In genomic region chr2:216121255-216121654, GRCh38 we compare ENCODE assay signal across 24 cellular contexts. TPM values are rescaled to one million over a fixed set of nuclear protein-coding genes. Genes with fewer than 3 reads are reported as not detected.
DNase-seq lines count a peak whose midpoint lies in the region; ATAC-seq and TF ChIP-seq lines count a peak whose summit lies in the region.
"Had no signal": no experiment of that assay in that cellular context is flagged by ENCODE, and none has a peak within 500 bp of the region (broad histone marks: within the 10 kb centered on the region; RNA-seq: fewer than 3 reads in every experiment).

No MANE protein-coding gene starts in this region.

- H3K4me3 ChIP-seq in Caco-2 (ENCODE audit: low read depth, low read length): no peak overlapping the region
- H3K4me3 ChIP-seq in naive thymus-derived CD4-positive, alpha-beta T cell (ENCODE audit: low read length): no peak overlapping the region
- no peak overlapping the region for H3K4me3 ChIP-seq in upper lobe of right lung
- H3K4me3 ChIP-seq: lower lobe of right lung had no signal

- POLR2A ChIA-PET in activated CD4-positive, alpha-beta T cell treated with anti-CD3 and anti-CD28 coated beads for 36 hours (lab: Charles Lee): interaction anchor here (0.8 kb wide), 1 partner anchor 8 kb away, joined by 3 read pairs; no protein-coding TSS in a partner anchor
- POLR2A ChIA-PET in Caco-2 (lab: Charles Lee): no interaction called here
- POLR2A ChIA-PET in naive thymus-derived CD4-positive, alpha-beta T cell (lab: Charles Lee): interaction anchor here (1.8 kb wide), 1 partner anchor 11 kb away, joined by 13 read pairs; the partner anchor contains the start of gene XRCC5

- H3K4me1 ChIP-seq in Caco-2 (no peaks in the 10 kb centered on the region), upper lobe of right lung (peaks cover 9% of the 10 kb centered on the region)
- peaks cover 6 to 37% of the 10 kb centered on the region in 2 donors for H3K4me1 ChIP-seq in naive thymus-derived CD4-positive, alpha-beta T cell (ENCODE audit: control insufficient read depth in 2 of 2, insufficient read depth in 2 of 2, low read length in 2 of 2)
- H3K4me1 ChIP-seq: lower lobe of right lung had no signal

- peak overlapping the region; percentile 35 for H3K27ac ChIP-seq in naive thymus-derived CD4-positive, alpha-beta T cell (ENCODE audit: low read depth, low read length)
- H3K27ac ChIP-seq in upper lobe of right lung: no peak overlapping the region
- H3K27ac ChIP-seq: HL-60, lower lobe of right lung, WERI-Rb-1 had no signal

- no peaks in the 10 kb centered on the region for H3K27me3 ChIP-seq in Caco-2 (replicated peaks; ENCODE audit: control insufficient read depth, insufficient read depth, low read length)
- no peaks in the 10 kb centered on the region for H3K27me3 ChIP-seq in naive thymus-derived CD4-positive, alpha-beta T cell (ENCODE audit: control insufficient read depth in 2 of 2, insufficient read depth in 2 of 2, low read length in 2 of 2)
- H3K27me3 ChIP-seq in upper lobe of right lung: no peaks in the 10 kb centered on the region

- ATAC-seq in activated CD4-positive, alpha-beta T cell treated with anti-CD3 and anti-CD28 coated beads for 36 hours: no peak
- no peak for ATAC-seq in naive thymus-derived CD4-positive, alpha-beta T cell
- ATAC-seq in upper lobe of right lung: no peak
- ATAC-seq: esophagus mucosa, lower lobe of right lung, PC-3 had no signal

- TF ChIP-seq CTCF in Caco-2 (IDR thresholded peaks at IDR 0.05; ENCODE audit: insufficient read depth in 1 of 2, low read depth in 1 of 2, low read length in 1 of 2, severe bottlenecking in 1 of 2, unreplicated experiment in 1 of 2) (no peak), upper lobe of right lung (IDR thresholded peaks at IDR 0.05) (no peak)

- DNase-seq in activated CD4-positive, alpha-beta T cell treated with anti-CD3 and anti-CD28 coated beads for 36 hours: no peak
- DNase-seq in activated CD4-positive, alpha-beta T cell treated with anti-CD3 and anti-CD28 coated beads for 48 hours: no peak
- no peak for DNase-seq in Caco-2
- no peak for DNase-seq in activated T-helper 1 cell treated with anti-CD3 and anti-CD28 coated beads, Interleukin-12 subunit alpha, Interleukin-12 subunit beta, Interleukin-2, Interleukin-4 antibody, amounts not matched to agents 30 ng/mL and 10 ng/mL and 1 ng/mL, durations not matched to agents 14 hours and 24 hours and 36 hours (ENCODE audit: low spot score)
- DNase-seq in naive thymus-derived CD4-positive, alpha-beta T cell: no peak
- no peak for DNase-seq in upper lobe of right lung
- no peak for DNase-seq in HCEC 1CT
- no peak for DNase-seq in NCI-H2081 (lab: John Stamatoyannopoulos, UW)
- DNase-seq: activated gamma-delta T cell; cerebellar nuclear complex; effector CD4-positive, alpha-beta T cell; kidney; lower lobe of right lung; MM.1S; NCI-H187; NCI-H226; NCI-H82; occipital lobe; PC-3; SIG-M5; stimulated activated CD4-positive, alpha-beta T cell treated with anti-CD3 and anti-CD28 coated beads, Interleukin-4, amount 100 ng/mL, for 24 hours; WERI-Rb-1 had no signal

- peaks cover 82% of the 10 kb centered on the region for H3K4me1 Mint-ChIP-seq in activated CD4-positive, alpha-beta T cell treated with anti-CD3 and anti-CD28 coated beads for 36 hours
- H3K4me1 Mint-ChIP-seq in Caco-2 (ENCODE audit: low read depth, unreplicated experiment): no peaks in the 10 kb centered on the region
- peaks cover 70% of the 10 kb centered on the region for H3K4me1 Mint-ChIP-seq in activated T-helper 1 cell treated with anti-CD3 and anti-CD28 coated beads, Interleukin-12 subunit alpha, Interleukin-12 subunit beta, Interleukin-2, Interleukin-4 antibody, amounts not matched to agents 30 ng/mL and 10 ng/mL and 1 ng/mL, durations not matched to agents 14 hours and 24 hours and 36 hours (ENCODE audit: low read depth)
- H3K4me1 Mint-ChIP-seq in naive thymus-derived CD4-positive, alpha-beta T cell: peaks cover 46 to 92% (median 76%) of the 10 kb centered on the region in 7 donors

- H3K36me3 Mint-ChIP-seq in activated CD4-positive, alpha-beta T cell treated with anti-CD3 and anti-CD28 coated beads for 36 hours (ENCODE audit: low read depth): peaks cover 87% of the 10 kb centered on the region
- H3K36me3 Mint-ChIP-seq in Caco-2 (ENCODE audit: insufficient read depth, unreplicated experiment): peaks cover 91% of the 10 kb centered on the region
- H3K36me3 Mint-ChIP-seq in activated T-helper 1 cell treated with anti-CD3 and anti-CD28 coated beads, Interleukin-12 subunit alpha, Interleukin-12 subunit beta, Interleukin-2, Interleukin-4 antibody, amounts not matched to agents 30 ng/mL and 10 ng/mL and 1 ng/mL, durations not matched to agents 14 hours and 24 hours and 36 hours (ENCODE audit: low read depth): peaks cover 77% of the 10 kb centered on the region
- peaks cover 17 to 74% (median 59%) of the 10 kb centered on the region in 5 donors for H3K36me3 Mint-ChIP-seq in naive thymus-derived CD4-positive, alpha-beta T cell

- BruUV-seq in Caco-2 (replicated peaks; lab: Mats Ljungman, UMichigan): no TSS peak

- H3K4me3 Mint-ChIP-seq in activated CD4-positive, alpha-beta T cell treated with anti-CD3 and anti-CD28 coated beads for 36 hours: peak overlapping the region; percentile 12
- no peak overlapping the region for H3K4me3 Mint-ChIP-seq in Caco-2 (ENCODE audit: unreplicated experiment)
- H3K4me3 Mint-ChIP-seq in activated T-helper 1 cell treated with anti-CD3 and anti-CD28 coated beads, Interleukin-12 subunit alpha, Interleukin-12 subunit beta, Interleukin-2, Interleukin-4 antibody, amounts not matched to agents 30 ng/mL and 10 ng/mL and 1 ng/mL, durations not matched to agents 14 hours and 24 hours and 36 hours: peak overlapping the region; percentile 59
- peak overlapping the region in 5 of 10 donors; percentile 17 to 99 (median 52) for H3K4me3 Mint-ChIP-seq in naive thymus-derived CD4-positive, alpha-beta T cell

- no peaks in the 10 kb centered on the region for H3K27me3 Mint-ChIP-seq in activated CD4-positive, alpha-beta T cell treated with anti-CD3 and anti-CD28 coated beads for 36 hours
- H3K27me3 Mint-ChIP-seq in Caco-2 (ENCODE audit: insufficient read depth, unreplicated experiment): no peaks in the 10 kb centered on the region
- no peaks in the 10 kb centered on the region for H3K27me3 Mint-ChIP-seq in activated T-helper 1 cell treated with anti-CD3 and anti-CD28 coated beads, Interleukin-12 subunit alpha, Interleukin-12 subunit beta, Interleukin-2, Interleukin-4 antibody, amounts not matched to agents 30 ng/mL and 10 ng/mL and 1 ng/mL, durations not matched to agents 14 hours and 24 hours and 36 hours (ENCODE audit: insufficient read depth)
- H3K27me3 Mint-ChIP-seq in naive thymus-derived CD4-positive, alpha-beta T cell: no peaks in the 10 kb centered on the region

- peaks cover 9% of the 10 kb centered on the region for H3K36me3 ChIP-seq in Caco-2 (ENCODE audit: control insufficient read depth, insufficient read depth, low read length)
- H3K36me3 ChIP-seq in naive thymus-derived CD4-positive, alpha-beta T cell (ENCODE audit: control insufficient read depth in 2 of 3, insufficient read depth in 3 of 3, low read length in 3 of 3): peaks cover 49 to 83% (median 65%) of the 10 kb centered on the region in 3 experiments
- peaks cover 100% of the 10 kb centered on the region for H3K36me3 ChIP-seq in upper lobe of right lung

- intact Hi-C loops in activated CD4-positive, alpha-beta T cell treated with anti-CD3 and anti-CD28 coated beads for 36 hours (cut with DNase I, micrococcal nuclease): loop anchor here in 1 of 2 experiments (2.0 kb wide), 1 partner anchor 74 kb away; no protein-coding TSS in a partner anchor
- intact Hi-C loops in Caco-2 (cut with micrococcal nuclease; ENCODE audit: unreplicated experiment) (no loop called here), upper lobe of right lung (cut with DNase I) (no loop called here)
- intact Hi-C loops in activated T-helper 1 cell treated with anti-CD3 and anti-CD28 coated beads, Interleukin-12 subunit alpha, Interleukin-12 subunit beta, Interleukin-2, Interleukin-4 antibody, amounts not matched to agents 30 ng/mL and 10 ng/mL and 1 ng/mL, durations not matched to agents 14 hours and 24 hours and 36 hours (cut with micrococcal nuclease): loop anchor here (2.0 kb wide), 1 partner anchor 1102 kb away; no protein-coding TSS in a partner anchor
- intact Hi-C loops in naive thymus-derived CD4-positive, alpha-beta T cell (cut with micrococcal nuclease): no loop called here

- H3K9me3 Mint-ChIP-seq in activated CD4-positive, alpha-beta T cell treated with anti-CD3 and anti-CD28 coated beads for 36 hours (ENCODE audit: low read depth): no peaks in the 10 kb centered on the region
- no peaks in the 10 kb centered on the region for H3K9me3 Mint-ChIP-seq in Caco-2 (ENCODE audit: unreplicated experiment)
- H3K9me3 Mint-ChIP-seq in activated T-helper 1 cell treated with anti-CD3 and anti-CD28 coated beads, Interleukin-12 subunit alpha, Interleukin-12 subunit beta, Interleukin-2, Interleukin-4 antibody, amounts not matched to agents 30 ng/mL and 10 ng/mL and 1 ng/mL, durations not matched to agents 14 hours and 24 hours and 36 hours: no peaks in the 10 kb centered on the region
- H3K9me3 Mint-ChIP-seq in naive thymus-derived CD4-positive, alpha-beta T cell: no peaks in the 10 kb centered on the region

- H3K9me3 ChIP-seq in Caco-2 (no peaks in the 10 kb centered on the region), upper lobe of right lung (no peaks in the 10 kb centered on the region)
- H3K9me3 ChIP-seq in naive thymus-derived CD4-positive, alpha-beta T cell (ENCODE audit: control insufficient read depth in 2 of 3, low read length in 3 of 3): no peaks in the 10 kb centered on the region
- H3K9me3 ChIP-seq: lower lobe of right lung had no signal

- H3K27ac Mint-ChIP-seq in activated CD4-positive, alpha-beta T cell treated with anti-CD3 and anti-CD28 coated beads for 36 hours: peak overlapping the region; percentile 98
- H3K27ac Mint-ChIP-seq in Caco-2 (ENCODE audit: unreplicated experiment): peak overlapping the region; percentile 19
- peak overlapping the region; percentile 95 for H3K27ac Mint-ChIP-seq in activated T-helper 1 cell treated with anti-CD3 and anti-CD28 coated beads, Interleukin-12 subunit alpha, Interleukin-12 subunit beta, Interleukin-2, Interleukin-4 antibody, amounts not matched to agents 30 ng/mL and 10 ng/mL and 1 ng/mL, durations not matched to agents 14 hours and 24 hours and 36 hours
- peak overlapping the region in 8 of 9 donors; percentile 60 to 86 (median 77) for H3K27ac Mint-ChIP-seq in naive thymus-derived CD4-positive, alpha-beta T cell

- CTCF ChIA-PET in activated CD4-positive, alpha-beta T cell treated with anti-CD3 and anti-CD28 coated beads for 36 hours (lab: Charles Lee): interaction anchor here (0.9 to 5.8 kb wide), 3 partner anchors 9 to 281 kb away, joined by 3 to 50 read pairs (median 3); partner anchors contain the start of gene XRCC5
- CTCF ChIA-PET in Caco-2 (lab: Charles Lee): no interaction called here
- CTCF ChIA-PET in naive thymus-derived CD4-positive, alpha-beta T cell (lab: Charles Lee): no interaction called here

RNA-seq across cellular contexts. Expression of gene XRCC5, which starts 12.1 kb away (rescaled TPM):
- total RNA-seq in activated CD4-positive, alpha-beta T cell treated with anti-CD3 and anti-CD28 coated beads for 36 hours: 100 to 1,000 TPM; 395 to 536 TPM
- total RNA-seq in Caco-2 (2022): 319 and 333 TPM in 2 replicates
- 430 and 484 TPM in 2 replicates for total RNA-seq in activated T-helper 1 cell treated with anti-CD3 and anti-CD28 coated beads, Interleukin-12 subunit alpha, Interleukin-12 subunit beta, Interleukin-2, Interleukin-4 antibody, amounts not matched to agents 30 ng/mL and 10 ng/mL and 1 ng/mL, durations not matched to agents 14 hours and 24 hours and 36 hours
- total RNA-seq in naive thymus-derived CD4-positive, alpha-beta T cell: 100 to 1,000 TPM; 168 to 347 (median 228) TPM
- 100 to 1,000 TPM; 297 to 316 TPM for polyA plus RNA-seq in naive thymus-derived CD4-positive, alpha-beta T cell
- 178 TPM for total RNA-seq in upper lobe of right lung

RNA-seq across cellular contexts. Expression of gene TMEM169, which starts 39.5 kb away (rescaled TPM):
- 1 to 10 TPM; 1.6 to 1.8 TPM for total RNA-seq in activated CD4-positive, alpha-beta T cell treated with anti-CD3 and anti-CD28 coated beads for 36 hours
- 1.1 and 1.3 TPM in 2 replicates for total RNA-seq in Caco-2 (2022)
- 0.93 and 2.2 TPM in 2 replicates for total RNA-seq in activated T-helper 1 cell treated with anti-CD3 and anti-CD28 coated beads, Interleukin-12 subunit alpha, Interleukin-12 subunit beta, Interleukin-2, Interleukin-4 antibody, amounts not matched to agents 30 ng/mL and 10 ng/mL and 1 ng/mL, durations not matched to agents 14 hours and 24 hours and 36 hours
- total RNA-seq in naive thymus-derived CD4-positive, alpha-beta T cell: 1 to 10 TPM; 2.0 to 5.1 (median 2.6) TPM
- polyA plus RNA-seq in naive thymus-derived CD4-positive, alpha-beta T cell: 1 to 10 TPM; 3.7 to 4.3 TPM
- 1.4 TPM for total RNA-seq in upper lobe of right lung
- total RNA-seq: PC-3 had no signal

RNA-seq across cellular contexts. Expression of gene PECR, which starts 39.6 kb away (rescaled TPM):
- total RNA-seq in activated CD4-positive, alpha-beta T cell treated with anti-CD3 and anti-CD28 coated beads for 36 hours: 10 to 100 TPM; 17.0 to 20.8 TPM
- total RNA-seq in Caco-2 (2022) (29.1 and 42.0 TPM in 2 replicates), upper lobe of right lung (18.9 TPM)
- 14.0 and 17.6 TPM in 2 replicates for total RNA-seq in activated T-helper 1 cell treated with anti-CD3 and anti-CD28 coated beads, Interleukin-12 subunit alpha, Interleukin-12 subunit beta, Interleukin-2, Interleukin-4 antibody, amounts not matched to agents 30 ng/mL and 10 ng/mL and 1 ng/mL, durations not matched to agents 14 hours and 24 hours and 36 hours
- 10 to 100 TPM; 15.7 to 29.9 (median 20.6) TPM for total RNA-seq in naive thymus-derived CD4-positive, alpha-beta T cell
- 10 to 100 TPM; 31.9 to 34.4 TPM for polyA plus RNA-seq in naive thymus-derived CD4-positive, alpha-beta T cell

Comparison
In these comparisons a context has a peak if more than half of its experiments do, and no peak if none do; other contexts are left out.
1. H3K27ac Mint-ChIP-seq: peak in every context shown above with its lines; median percentile 98 in activated CD4-positive, alpha-beta T cell treated with anti-CD3 and anti-CD28 coated beads for 36 hours; 95 in activated T-helper 1 cell treated with anti-CD3 and anti-CD28 coated beads, Interleukin-12 subunit alpha, Interleukin-12 subunit beta, Interleukin-2, Interleukin-4 antibody, amounts not matched to agents 30 ng/mL and 10 ng/mL and 1 ng/mL, durations not matched to agents 14 hours and 24 hours and 36 hours; 77 in naive thymus-derived CD4-positive, alpha-beta T cell; 19 in Caco-2.